In genomic region chr19:12648088-12648487, GRCh38 we compare ENCODE assay signal across 11 cellular contexts. TPM values are rescaled to one million over a fixed set of nuclear protein-coding genes. Genes with fewer than 3 reads are reported as not detected.
DNase-seq lines count a peak whose midpoint lies in the region; ATAC-seq and TF ChIP-seq lines count a peak whose summit lies in the region.
"Had no signal": no experiment of that assay in that cellular context is flagged by ENCODE, and none has a peak within 500 bp of the region (broad histone marks: within the 10 kb centered on the region; RNA-seq: fewer than 3 reads in every experiment).

No MANE protein-coding gene starts in this region.

- H3K4me1 ChIP-seq in GM23338 (ENCODE audit: insufficient read depth) = no peaks in the 10 kb centered on the region
- H3K4me1 ChIP-seq in mammary epithelial cell (ENCODE audit: insufficient read depth, low read length) = peaks cover 4% of the 10 kb centered on the region
- H3K4me1 ChIP-seq in iPS-18a (ENCODE audit: control insufficient read depth, low read depth, low read length) = no peaks in the 10 kb centered on the region
- H3K4me1 ChIP-seq in smooth muscle cell (ENCODE audit: low read depth) = no peaks in the 10 kb centered on the region

- CTCF ChIA-PET in mammary epithelial cell (lab: Charles Lee; ENCODE audit: low non-redundant PET) = no interaction called here

- peak; percentile 67 for DNase-seq in GM23338 (ENCODE audit: low spot score)
- no peak for DNase-seq in mammary epithelial cell
- no peak for DNase-seq in smooth muscle cell (lab: John Stamatoyannopoulos, UW; ENCODE audit: unreplicated experiment)
- no peak for DNase-seq in NCI-H446 (lab: John Stamatoyannopoulos, UW)
- no peak for DNase-seq in kidney tubule cell (ENCODE audit: low spot score)
- no peak for DNase-seq in epidermal melanocyte (ENCODE audit: insufficient read length, low spot score)

- intact Hi-C loops in mammary epithelial cell (cut with micrococcal nuclease) = no loop called here

- no peaks in the 10 kb centered on the region for H4K20me1 ChIP-seq in GM23338 (replicated peaks; ENCODE audit: insufficient read depth)
- no peaks in the 10 kb centered on the region for H4K20me1 ChIP-seq in mammary epithelial cell (ENCODE audit: insufficient read depth, low read length)
- H4K20me1 ChIP-seq in smooth muscle cell (ENCODE audit: low read depth) = no peaks in the 10 kb centered on the region

- H3K79me2 ChIP-seq in GM23338 (replicated peaks; ENCODE audit: insufficient read depth) = no peaks in the 10 kb centered on the region
- H3K79me2 ChIP-seq in mammary epithelial cell (ENCODE audit: insufficient read depth, low read length) = no peaks in the 10 kb centered on the region
- no peaks in the 10 kb centered on the region for H3K79me2 ChIP-seq in smooth muscle cell (ENCODE audit: low read depth)

- WGBS in mammary epithelial cell (ENCODE audit: low coverage, missing lambda C conversion rate) = 11% methylated on average over 18 of the region's 29 CpGs
- 66% methylated on average over 29 of the region's 29 CpGs for WGBS in smooth muscle cell (ENCODE audit: low lambda C conversion rate)

- peaks cover 2% of the 10 kb centered on the region; the same call in 2 of the 3 replicates for H3K4me1 Mint-ChIP-seq in GM23338

- no peak overlapping the region for H3K27ac Mint-ChIP-seq in GM23338
- H3K27ac Mint-ChIP-seq: activated T-cell treated with anti-CD3 and anti-CD28 coated beads, Interleukin-2, amount 50 U/mL, for 24 hours had no signal

- no peaks in the 10 kb centered on the region for H3K9me3 ChIP-seq in mammary epithelial cell (replicated peaks; ENCODE audit: insufficient read depth, low read length)
- no peaks in the 10 kb centered on the region for H3K9me3 ChIP-seq in iPS-18a (ENCODE audit: control insufficient read depth, low read depth, low read length)
- no peaks in the 10 kb centered on the region for H3K9me3 ChIP-seq in smooth muscle cell (replicated peaks; ENCODE audit: low read depth)

- H3K36me3 ChIP-seq in GM23338 (ENCODE audit: insufficient read depth) (no peaks in the 10 kb centered on the region), mammary epithelial cell (ENCODE audit: insufficient read depth, low read length) (no peaks in the 10 kb centered on the region), iPS-18a (ENCODE audit: control insufficient read depth, low read depth, low read length) (no peaks in the 10 kb centered on the region), smooth muscle cell (ENCODE audit: low read depth) (peaks cover 4% of the 10 kb centered on the region)

- peaks cover 17% of the 10 kb centered on the region for H3K27me3 Mint-ChIP-seq in GM23338 (ENCODE audit: insufficient read depth, low read depth, poor library complexity)
- H3K27me3 Mint-ChIP-seq: activated T-cell treated with anti-CD3 and anti-CD28 coated beads, Interleukin-2, amount 50 U/mL, for 24 hours; naive thymus-derived CD4-positive, alpha-beta T cell had no signal

- TF ChIP-seq CTCF in GM23338 (conservative IDR thresholded peaks at IDR 0.05; ENCODE audit: low read depth in 2 of 2) = peak; percentile 54 to 76
- peak in 1 of 2 donors; percentile 21 for TF ChIP-seq CTCF in mammary epithelial cell (conservative IDR thresholded peaks at IDR 0.05 in 1 of 2, IDR thresholded peaks at IDR 0.05 in 1 of 2; ENCODE audit: extremely low read depth in 1 of 2, insufficient read depth in 1 of 2, low read depth in 1 of 2, low read length in 2 of 2)
- peak; percentile 8 for TF ChIP-seq CTCF in smooth muscle cell (IDR thresholded peaks at IDR 0.05; ENCODE audit: borderline replicate concordance, insufficient read depth, poor library complexity, severe bottlenecking)

- peaks cover 21% of the 10 kb centered on the region for H3K36me3 Mint-ChIP-seq in GM23338 (ENCODE audit: low read depth)

- H3K9me2 ChIP-seq in GM23338 (ENCODE audit: insufficient read depth) = no peaks in the 10 kb centered on the region

- dilution Hi-C loops in mammary epithelial cell (cut with HindIII; ENCODE audit: low sequenced_read_pairs) = no loop called here

- peak overlapping the region; percentile 77 for H3K4me2 ChIP-seq in GM23338
- peak overlapping the region; percentile 30 for H3K4me2 ChIP-seq in mammary epithelial cell (ENCODE audit: insufficient read depth, low read depth, low read length)
- H3K4me2 ChIP-seq in smooth muscle cell = peak overlapping the region; percentile 12

- H3K9me3 Mint-ChIP-seq in GM23338 = peaks cover 8% of the 10 kb centered on the region
- H3K9me3 Mint-ChIP-seq: activated T-cell treated with anti-CD3 and anti-CD28 coated beads, Interleukin-2, amount 50 U/mL, for 24 hours; naive thymus-derived CD4-positive, alpha-beta T cell; T-helper 2 cell treated with Interferon-gamma antibody and Interleukin-4, amounts not matched to agents 5 μg/mL and 100 μg/mL, for 36 hours had no signal

- ATAC-seq in GM23338 (peak; percentile 68), GM21360 (IDR thresholded peaks at IDR 0.05; ENCODE audit: unreplicated experiment) (no peak)

- H3K27ac ChIP-seq in GM23338 (ENCODE audit: low read depth) (no peak overlapping the region), mammary epithelial cell (ENCODE audit: insufficient read depth, low read depth, low read length) (no peak overlapping the region), iPS-18a (ENCODE audit: low read length) (no peak overlapping the region), smooth muscle cell (ENCODE audit: low read depth) (no peak overlapping the region)

- peak overlapping the region; percentile 21; the same call in 2 of the 3 replicates for H3K4me3 Mint-ChIP-seq in GM23338
- H3K4me3 Mint-ChIP-seq: activated T-cell treated with anti-CD3 and anti-CD28 coated beads, Interleukin-2, amount 50 U/mL, for 24 hours; naive thymus-derived CD4-positive, alpha-beta T cell; T-helper 2 cell treated with Interferon-gamma antibody and Interleukin-4, amounts not matched to agents 5 μg/mL and 100 μg/mL, for 36 hours had no signal

- no peak overlapping the region for H3K9ac ChIP-seq in mammary epithelial cell (ENCODE audit: insufficient read depth, low read length)
- H3K9ac ChIP-seq in iPS-18a (ENCODE audit: low read length) = no peak overlapping the region
- H3K9ac ChIP-seq in smooth muscle cell (ENCODE audit: low read depth) = no peak overlapping the region

- in situ Hi-C loops in mammary epithelial cell (cut with MboI; ENCODE audit: low sequenced_read_pairs in 2 of 2) = no loop called here

- H3K4me3 ChIP-seq in GM23338 (peak overlapping the region; percentile 53), mammary epithelial cell (replicated peaks in 1 of 3; ENCODE audit: insufficient read depth in 1 of 3, low read depth in 2 of 3, low read length in 3 of 3) (no peak overlapping the region), iPS-18a (ENCODE audit: low read length) (peak overlapping the region; percentile 42), smooth muscle cell (no peak overlapping the region)

- H3K27me3 ChIP-seq in GM23338 (ENCODE audit: insufficient read depth) (no peaks in the 10 kb centered on the region), mammary epithelial cell (ENCODE audit: insufficient read depth, low read length) (no peaks in the 10 kb centered on the region), iPS-18a (ENCODE audit: control insufficient read depth, insufficient read depth, low read length) (no peaks in the 10 kb centered on the region), smooth muscle cell (ENCODE audit: low read depth) (no peaks in the 10 kb centered on the region)

- no TSS peak for BruUV-seq in mammary epithelial cell (replicated peaks; lab: Mats Ljungman, UMichigan)

- H3F3A ChIP-seq in GM23338 (replicated peaks; ENCODE audit: low read depth) = 0 out of 2 replicates have a peak, but pooled peaks cover 7% of the 10 kb centered on the region
- no peaks in the 10 kb centered on the region for H3F3A ChIP-seq in smooth muscle cell (ENCODE audit: low read depth)

- H2AFZ ChIP-seq in GM23338 (no peak overlapping the region; the same call in 1 of the 2 replicates), mammary epithelial cell (ENCODE audit: low read depth, low read length) (peak overlapping the region; percentile 13), smooth muscle cell (ENCODE audit: low read depth) (no peak overlapping the region)

TF ChIP-seq in GM23338, 12 proteins besides CTCF, POLR2A, EP300 and RAD21 (continues in another document):
- TF ChIP-seq CREB1 (CRISPR knock-in tag; IDR thresholded peaks at IDR 0.05; ENCODE audit: low read depth) (no peak), EZH2phosphoT487 (IDR thresholded peaks at IDR 0.05; ENCODE audit: unreplicated experiment) (no peak), POLR2AphosphoS5 (IDR thresholded peaks at IDR 0.05; ENCODE audit: low read depth) (no peak), ZNF114 (CRISPR knock-in tag; IDR thresholded peaks at IDR 0.05) (no peak), STAT1 (IDR thresholded peaks at IDR 0.05; ENCODE audit: unreplicated experiment) (no peak)

RNA-seq across cellular contexts. Expression of gene MAN2B1, which starts 18.5 kb away (rescaled TPM):
- 60.8 and 73.8 TPM in 2 replicates for total RNA-seq in GM23338 (2014; rRNA removed; shearing (Covaris generic))
- 33.2 and 39.2 TPM in 2 replicates for polyA plus RNA-seq in GM23338 (2016; fragmentation: Nextera tagmentation; extraction: Ambion mirVana)
- 10 to 100 TPM; 36.3 to 57.2 TPM for total RNA-seq in mammary epithelial cell
- 28.3 TPM for polyA plus RNA-seq in mammary epithelial cell
- 60.4 TPM for polyA minus RNA-seq in mammary epithelial cell
- total RNA-seq in smooth muscle cell = 69.2 and 77.9 TPM in 2 replicates
- polyA plus RNA-seq in smooth muscle cell = 46.1 and 51.0 TPM in 2 replicates

RNA-seq across cellular contexts. Expression of gene WDR83, which starts 18.5 kb away (rescaled TPM):
- 12.5 and 31.6 TPM in 2 replicates for total RNA-seq in GM23338 (2014; rRNA removed; shearing (Covaris generic))
- polyA plus RNA-seq in GM23338 (2016; fragmentation: Nextera tagmentation; extraction: Ambion mirVana) (18.5 and 18.6 TPM in 2 replicates), mammary epithelial cell (8.2 TPM), smooth muscle cell (21.6 TPM in 2 replicates)
- total RNA-seq in mammary epithelial cell (1 to 10 TPM; 6.7 to 8.1 TPM), smooth muscle cell (4.8 and 12.4 TPM in 2 replicates)
- 6.0 TPM for polyA minus RNA-seq in mammary epithelial cell

RNA-seq across cellular contexts. Expression of gene DHPS, which starts 33.6 kb away (rescaled TPM):
- 126 and 141 TPM in 2 replicates for total RNA-seq in GM23338 (2014; rRNA removed; shearing (Covaris generic))
- polyA plus RNA-seq in GM23338 (2016; fragmentation: Nextera tagmentation; extraction: Ambion mirVana) (85.4 and 107 TPM in 2 replicates), mammary epithelial cell (69.0 TPM), smooth muscle cell (43.9 and 57.3 TPM in 2 replicates)
- total RNA-seq in mammary epithelial cell (10 to 100 TPM; 46.5 to 73.8 TPM), smooth muscle cell (44.0 and 67.6 TPM in 2 replicates)
- polyA minus RNA-seq in mammary epithelial cell = 86.4 TPM

RNA-seq across cellular contexts. Expression of gene ZNF791, which starts 37.4 kb away (rescaled TPM):
- total RNA-seq in GM23338 (2014; rRNA removed; shearing (Covaris generic)) = 15.3 TPM in 2 replicates
- 9.8 and 12.2 TPM in 2 replicates for polyA plus RNA-seq in GM23338 (2016; fragmentation: Nextera tagmentation; extraction: Ambion mirVana)
- total RNA-seq in mammary epithelial cell = 10 to 100 TPM; 15.3 to 18.6 TPM
- polyA plus RNA-seq in mammary epithelial cell = 6.2 TPM
- polyA minus RNA-seq in mammary epithelial cell = 19.1 TPM
- total RNA-seq in smooth muscle cell = 17.4 and 25.9 TPM in 2 replicates
- 15.3 and 20.6 TPM in 2 replicates for polyA plus RNA-seq in smooth muscle cell

RNA-seq across cellular contexts. Expression of gene ZNF490, which starts 37.5 kb away (rescaled TPM):
- total RNA-seq in GM23338 (2014; rRNA removed; shearing (Covaris generic)) = 7.3 and 8.5 TPM in 2 replicates
- polyA plus RNA-seq in GM23338 (2016; fragmentation: Nextera tagmentation; extraction: Ambion mirVana) (1.3 and 1.4 TPM in 2 replicates), mammary epithelial cell (2.2 TPM), smooth muscle cell (1.1 and 1.4 TPM in 2 replicates)
- total RNA-seq in mammary epithelial cell (1 to 10 TPM; 6.5 to 8.3 TPM), smooth muscle cell (3.8 and 7.1 TPM in 2 replicates)
- 40.1 TPM for polyA minus RNA-seq in mammary epithelial cell

Comparison
In these comparisons a context has a peak if more than half of its experiments do, and no peak if none do; other contexts are left out.
1. H3K4me2 ChIP-seq: peak in every context shown above with its lines; median percentile 77 in GM23338; 30 in mammary epithelial cell; 12 in smooth muscle cell.
2. H3K4me3 ChIP-seq: peak in GM23338 (single experiment) and iPS-18a (single experiment); none in mammary epithelial cell (0 of 3) and smooth muscle cell (single experiment).